Comparison of ENCODE assay signal across 9 cellular contexts in the genomic region with DNA sequence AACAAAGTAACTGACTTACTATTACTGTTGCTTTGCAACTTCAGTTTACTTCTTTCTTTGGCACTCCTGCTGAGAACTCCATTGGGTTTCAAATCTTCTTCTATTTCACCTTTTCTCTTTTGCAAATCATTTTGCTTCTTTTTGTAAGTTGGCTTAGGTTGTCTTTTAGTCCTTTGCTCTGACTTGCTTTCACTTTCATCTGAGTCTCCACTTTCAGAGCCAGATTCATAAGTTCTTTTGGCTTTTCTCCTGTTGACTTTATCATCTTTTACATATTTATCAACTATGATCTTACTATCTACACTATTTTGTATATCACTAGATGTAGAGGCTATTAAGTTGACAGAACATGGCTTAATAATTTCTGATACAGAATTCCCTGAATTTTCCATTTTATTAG.
DNase-seq lines count a peak whose midpoint lies in the region; ATAC-seq, FAIRE-seq and TF ChIP-seq lines count a peak whose summit lies in the region.
"Had no signal": no experiment of that assay in that cellular context is flagged by ENCODE, and none has a peak within 500 bp of the region (broad histone marks: within the 10 kb centered on the region; RNA-seq: fewer than 3 reads in every experiment).

No MANE protein-coding gene starts in this region.

- DNase-seq in heart left ventricle = no peak
- no peak for DNase-seq in Right ventricle myocardium inferior (ENCODE audit: missing footprints)
- no peak for DNase-seq in activated naive CD8-positive, alpha-beta T cell treated with anti-CD3 and anti-CD28 coated beads, Interleukin-2, amount 50 U/mL, for 24 hours
- DNase-seq in medulla oblongata (ENCODE audit: extremely low spot score) = peak; percentile 15
- DNase-seq in upper lobe of right lung = no peak
- DNase-seq in GDM1 (lab: John Stamatoyannopoulos, UW) = no peak
- no peak for DNase-seq in NCI-H2227 treated with DMSO at 0.1 percent for 48 hours (lab: John Stamatoyannopoulos, UW)
- no peak for DNase-seq in D721Med (ENCODE audit: insufficient read length, low spot score)
- DNase-seq: NCI-H82 had no signal

- H3K27me3 ChIP-seq in heart left ventricle (no peaks in the 10 kb centered on the region), upper lobe of right lung (no peaks in the 10 kb centered on the region)

- no peak for TF ChIP-seq POLR2A in heart left ventricle (IDR thresholded peaks at IDR 0.05)

- no peak for ATAC-seq in heart left ventricle
- no peak for ATAC-seq in Right ventricle myocardium inferior
- ATAC-seq in activated naive CD8-positive, alpha-beta T cell treated with anti-CD3 and anti-CD28 coated beads, Interleukin-2, amount 50 U/mL, for 24 hours = no peak
- no peak for ATAC-seq in upper lobe of right lung

- H3K27ac ChIP-seq in heart left ventricle (peak overlapping the region; percentile 29 to 85 (median 67)), upper lobe of right lung (peak overlapping the region; percentile 6)

- H3K9me3 Mint-ChIP-seq in activated naive CD8-positive, alpha-beta T cell treated with anti-CD3 and anti-CD28 coated beads, Interleukin-2, amount 50 U/mL, for 24 hours = no peaks in the 10 kb centered on the region

- H3K36me3 Mint-ChIP-seq in activated naive CD8-positive, alpha-beta T cell treated with anti-CD3 and anti-CD28 coated beads, Interleukin-2, amount 50 U/mL, for 24 hours (ENCODE audit: low read depth) = peaks cover 47% of the 10 kb centered on the region

- TF ChIP-seq CTCF in heart left ventricle (IDR thresholded peaks at IDR 0.05) (no peak), upper lobe of right lung (IDR thresholded peaks at IDR 0.05) (no peak), D721Med (IDR thresholded peaks at IDR 0.05; ENCODE audit: insufficient read depth, missing control alignments) (no peak)

- peak overlapping the region; percentile 2 for H3K27ac Mint-ChIP-seq in activated naive CD8-positive, alpha-beta T cell treated with anti-CD3 and anti-CD28 coated beads, Interleukin-2, amount 50 U/mL, for 24 hours

- H3K36me3 ChIP-seq in heart left ventricle (peaks cover 0 to 49% (median 32%) of the 10 kb centered on the region in 9 donors), upper lobe of right lung (peaks cover 39% of the 10 kb centered on the region)

- H3K4me1 ChIP-seq in heart left ventricle = peaks cover 3 to 81% (median 60%) of the 10 kb centered on the region in 12 donors
- H3K4me1 ChIP-seq in upper lobe of right lung = peaks cover 38% of the 10 kb centered on the region

- intact Hi-C loops in heart left ventricle (cut with DNase I) (loop anchor here in 7 of 10 donors (5.0 to 10.0 kb wide), 8 partner anchors 34 to 511 kb away; a partner anchor contains a TSS), Right ventricle myocardium inferior (cut with DNase I) (loop anchor here (5.0 kb wide), 2 partner anchors 316 to 511 kb away; a partner anchor contains a TSS), upper lobe of right lung (cut with DNase I) (no loop called here)

- H3K4me3 ChIP-seq in heart left ventricle (peak overlapping the region in 1 of 12 donors; percentile 19), upper lobe of right lung (no peak overlapping the region)

- no peaks in the 10 kb centered on the region for H3K27me3 Mint-ChIP-seq in activated naive CD8-positive, alpha-beta T cell treated with anti-CD3 and anti-CD28 coated beads, Interleukin-2, amount 50 U/mL, for 24 hours

- no peak for FAIRE-seq in D721Med (lab: Jason Lieb, UNC)

- peaks cover 47% of the 10 kb centered on the region for H3K4me1 Mint-ChIP-seq in activated naive CD8-positive, alpha-beta T cell treated with anti-CD3 and anti-CD28 coated beads, Interleukin-2, amount 50 U/mL, for 24 hours

- no peaks in the 10 kb centered on the region for H3K9me3 ChIP-seq in heart left ventricle
- H3K9me3 ChIP-seq in upper lobe of right lung = no peaks in the 10 kb centered on the region

- no peak overlapping the region for H3K4me3 Mint-ChIP-seq in activated naive CD8-positive, alpha-beta T cell treated with anti-CD3 and anti-CD28 coated beads, Interleukin-2, amount 50 U/mL, for 24 hours
